In genomic region chr3:94862703-94863102, GRCh38 we compare ENCODE assay signal across 8 cellular contexts.
A peak's percentile ranks its signal among the peaks of the same experiment; 100 is the strongest.
DNase-seq lines count a peak whose midpoint lies in the region; ATAC-seq and TF ChIP-seq lines count a peak whose summit lies in the region.

No MANE protein-coding gene starts in this region.

- no peaks in the 10 kb centered on the region for H4K20me1 ChIP-seq in IMR-90 (ENCODE audit: insufficient read depth, low read length)

- H3K4me2 ChIP-seq in IMR-90 (ENCODE audit: low read depth, low read length) (no peak overlapping the region), mesenchymal stem cell (ENCODE audit: low read length, poor library complexity, severe bottlenecking) (no peak overlapping the region)

- no peak overlapping the region for H4K5ac ChIP-seq in IMR-90 (ENCODE audit: low read depth, low read length)

- H2AFZ ChIP-seq in IMR-90 (replicated peaks; ENCODE audit: low read length, poor library complexity) = no peak overlapping the region
- no peak overlapping the region for H2AFZ ChIP-seq in mesenchymal stem cell (ENCODE audit: low read depth, low read length)

- H2BK20ac ChIP-seq in IMR-90 (ENCODE audit: low read depth, low read length) = no peak overlapping the region

- dilution Hi-C loops in IMR-90 (cut with HindIII; ENCODE audit: low sequenced_read_pairs, unreplicated experiment) = no loop called here

- POLR2A ChIA-PET in IMR-90 (lab: Charles Lee; ENCODE audit: unreplicated experiment) = no interaction called here

- H3K4me3 ChIP-seq in IMR-90 (ENCODE audit: insufficient read depth, low read depth, low read length) (no peak overlapping the region), mesenchymal stem cell (ENCODE audit: insufficient read depth in 1 of 2, low read depth in 1 of 2, low read length in 2 of 2) (no peak overlapping the region)

- no peaks in the 10 kb centered on the region for H3K9me1 ChIP-seq in IMR-90 (ENCODE audit: insufficient read depth, low read length)

- no peak for TF ChIP-seq POLR2A in IMR-90 (IDR thresholded peaks at IDR 0.05; ENCODE audit: low read depth, low read length)

- H3K4ac ChIP-seq in IMR-90 (ENCODE audit: low read depth, low read length) = no peak overlapping the region
- no peak overlapping the region for H3K4ac ChIP-seq in mesenchymal stem cell (ENCODE audit: low read depth in 1 of 2, low read length in 2 of 2)

- H3K4me1 ChIP-seq in IMR-90 (ENCODE audit: control insufficient read depth, insufficient read depth, low read length) = no peaks in the 10 kb centered on the region
- no peaks in the 10 kb centered on the region for H3K4me1 ChIP-seq in mesenchymal stem cell (ENCODE audit: control insufficient read depth, insufficient read depth, low read depth, low read length)

- H2BK120ac ChIP-seq in IMR-90 (ENCODE audit: low read depth, low read length) (no peak overlapping the region), mesenchymal stem cell (ENCODE audit: low read depth, low read length) (no peak overlapping the region)

- H3K27me3 ChIP-seq in IMR-90 (ENCODE audit: control insufficient read depth, insufficient read depth, low read length) = no peaks in the 10 kb centered on the region
- H3K27me3 ChIP-seq in mesenchymal stem cell (ENCODE audit: control insufficient read depth in 1 of 2, insufficient read depth in 1 of 2, low read length in 2 of 2) = no peaks in the 10 kb centered on the region

- no peak overlapping the region for H3K23ac ChIP-seq in IMR-90 (ENCODE audit: low read depth, low read length)
- H3K23ac ChIP-seq in mesenchymal stem cell (ENCODE audit: low read length in 2 of 2) = no peak overlapping the region

- no peak overlapping the region for H3K14ac ChIP-seq in IMR-90 (replicated peaks; ENCODE audit: low read depth, low read length)
- no peak overlapping the region for H3K14ac ChIP-seq in mesenchymal stem cell (ENCODE audit: low read length in 2 of 2)

- H2BK5ac ChIP-seq in IMR-90 (ENCODE audit: low read depth, low read length, poor library complexity, severe bottlenecking) = no peak overlapping the region
- H2BK5ac ChIP-seq in mesenchymal stem cell (ENCODE audit: low read depth, low read length, poor library complexity, severe bottlenecking) = no peak overlapping the region

- H3K79me1 ChIP-seq in IMR-90 (ENCODE audit: low read depth in 1 of 2, low read length in 2 of 2) (no peaks in the 10 kb centered on the region), mesenchymal stem cell (replicated peaks; ENCODE audit: low read length, poor library complexity, severe bottlenecking) (no peaks in the 10 kb centered on the region)

- WGBS in IMR-90 (ENCODE audit: extremely low coverage in 2 of 2, insufficient read length in 1 of 2), 2 experiments = no CpG with 5 or more reads among the region's 3 CpGs
- 60% methylated on average over 3 of the region's 3 CpGs for WGBS in mesenchymal stem cell

- H3K18ac ChIP-seq in IMR-90 (ENCODE audit: low read depth, low read length) (no peak overlapping the region), mesenchymal stem cell (ENCODE audit: low read depth in 1 of 2, low read length in 2 of 2) (no peak overlapping the region)

- TF ChIP-seq RAD21 in IMR-90 (IDR thresholded peaks at IDR 0.05; ENCODE audit: low read length) = peak; percentile 10; the same call in 1 of the 2 replicates

- ATAC-seq in IMR-90 (ENCODE audit: low read depth) = no peak
- ATAC-seq in esophagus mucosa = no peak

- BruUV-seq in IMR-90 (replicated peaks; lab: Mats Ljungman, UMichigan) = no TSS peak

- H3K56ac ChIP-seq in IMR-90 (ENCODE audit: extremely low read depth, insufficient read depth, low read length) = no peak overlapping the region

- H3K27ac ChIP-seq in IMR-90 (ENCODE audit: insufficient read depth, low read length) = no peak overlapping the region
- H3K27ac ChIP-seq in VCaP = no peak overlapping the region
- no peak overlapping the region for H3K27ac ChIP-seq in mesenchymal stem cell (ENCODE audit: low read length, poor library complexity, severe bottlenecking)

- H2AK5ac ChIP-seq in IMR-90 (ENCODE audit: low read depth, low read length) (no peak overlapping the region), mesenchymal stem cell (ENCODE audit: low read length, severe bottlenecking) (no peak overlapping the region)

- no peak overlapping the region for H2BK12ac ChIP-seq in mesenchymal stem cell (ENCODE audit: low read length in 2 of 2)

- H3K36me3 ChIP-seq in IMR-90 (ENCODE audit: control insufficient read depth, insufficient read depth, low read length) (no peaks in the 10 kb centered on the region), mesenchymal stem cell (ENCODE audit: control insufficient read depth in 1 of 2, insufficient read depth in 2 of 2, low read depth in 1 of 2, low read length in 2 of 2) (no peaks in the 10 kb centered on the region)

- DNase-seq in SIG-M5 treated with dmso at 0.1 percent for 504 hours (lab: John Stamatoyannopoulos, UW; ENCODE audit: unreplicated experiment) = peak; percentile 34
- DNase-seq in SIG-M5 (lab: John Stamatoyannopoulos, UW) = no peak
- no peak for DNase-seq in IMR-90
- DNase-seq in mesenchymal stem cell = peak; percentile 33
- DNase-seq in T-helper 9 cell = no peak
- DNase-seq in GF-D8 (lab: John Stamatoyannopoulos, UW) = no peak

- TF ChIP-seq CTCF in IMR-90 (conservative IDR thresholded peaks at IDR 0.05; ENCODE audit: low read depth, low read length) (peak; percentile 22; the same call in 1 of the 2 replicates), VCaP (conservative IDR thresholded peaks at IDR 0.05) (peak; percentile 79)

- H4K91ac ChIP-seq in IMR-90 (ENCODE audit: insufficient read depth, low read depth, low read length) = no peak overlapping the region
- H4K91ac ChIP-seq in mesenchymal stem cell (ENCODE audit: low read length) = no peak overlapping the region

- H2BK15ac ChIP-seq in IMR-90 (ENCODE audit: low read depth, low read length) (no peak overlapping the region), mesenchymal stem cell (ENCODE audit: low read depth, poor library complexity, severe bottlenecking) (no peak overlapping the region)

- no peak overlapping the region for H2AK9ac ChIP-seq in IMR-90 (replicated peaks; ENCODE audit: low read depth, low read length, poor library complexity)

- CTCF ChIA-PET in IMR-90 (lab: Yijun Ruan, JAX) = interaction anchor here (1.0 kb wide), 1 partner anchor 527 kb away, joined by 3 read pairs; no protein-coding TSS in a partner anchor

- H4K8ac ChIP-seq in IMR-90 (ENCODE audit: low read depth in 2 of 2, low read length in 2 of 2) (no peak overlapping the region), mesenchymal stem cell (ENCODE audit: low read length) (no peak overlapping the region)

- intact Hi-C loops in IMR-90 (cut with micrococcal nuclease) = no loop called here

- H3K9me3 ChIP-seq in IMR-90 (ENCODE audit: control insufficient read depth, insufficient read depth, low read length) = peaks cover 6% of the 10 kb centered on the region; the same call in 1 of the 2 replicates
- peaks cover 34% of the 10 kb centered on the region for H3K9me3 ChIP-seq in mesenchymal stem cell (ENCODE audit: control insufficient read depth, low read length)

- in situ Hi-C loops in IMR-90 (cut with MboI; ENCODE audit: low sequenced_read_pairs) = no loop called here

- no peak overlapping the region for H3K9ac ChIP-seq in IMR-90 (ENCODE audit: low read depth, low read length)
- H3K9ac ChIP-seq in mesenchymal stem cell (ENCODE audit: low read length) = no peak overlapping the region

TF ChIP-seq in IMR-90, 13 proteins besides CTCF, POLR2A, EP300 and RAD21:
- TF ChIP-seq MXI1 (IDR thresholded peaks at IDR 0.05; ENCODE audit: borderline replicate concordance, low read depth, low read length) = no peak
- TF ChIP-seq USF2 (IDR thresholded peaks at IDR 0.05; ENCODE audit: low read depth, low read length) = no peak
- TF ChIP-seq CEBPB (IDR thresholded peaks at IDR 0.05; ENCODE audit: low read depth, low read length) = no peak
- TF ChIP-seq RFX5 (IDR thresholded peaks at IDR 0.05; ENCODE audit: low read depth, low read length) = no peak
- no peak for TF ChIP-seq ELK1 (IDR thresholded peaks at IDR 0.05; ENCODE audit: borderline replicate concordance, low read depth, low read length)
- no peak for TF ChIP-seq MAZ (IDR thresholded peaks at IDR 0.05; ENCODE audit: borderline replicate concordance, low read depth, low read length)
- TF ChIP-seq MAFK (IDR thresholded peaks at IDR 0.05; ENCODE audit: low read depth, low read length) = no peak
- TF ChIP-seq CHD1 (IDR thresholded peaks at IDR 0.05; ENCODE audit: low read depth, low read length) = no peak
- no peak for TF ChIP-seq RCOR1 (IDR thresholded peaks at IDR 0.05; ENCODE audit: insufficient replicate concordance, low read length)
- no peak for TF ChIP-seq BHLHE40 (IDR thresholded peaks at IDR 0.05; ENCODE audit: low read depth, low read length)

Comparison
In these comparisons a context has a peak if more than half of its experiments do, and no peak if none do; other contexts are left out.
1. DNase-seq: peak in SIG-M5 treated with dmso at 0.1 percent for 504 hours (single experiment) and mesenchymal stem cell (single experiment); none in SIG-M5 (single experiment), IMR-90 (single experiment), T-helper 9 cell (single experiment) and GF-D8 (single experiment).